In the genomic region with DNA sequence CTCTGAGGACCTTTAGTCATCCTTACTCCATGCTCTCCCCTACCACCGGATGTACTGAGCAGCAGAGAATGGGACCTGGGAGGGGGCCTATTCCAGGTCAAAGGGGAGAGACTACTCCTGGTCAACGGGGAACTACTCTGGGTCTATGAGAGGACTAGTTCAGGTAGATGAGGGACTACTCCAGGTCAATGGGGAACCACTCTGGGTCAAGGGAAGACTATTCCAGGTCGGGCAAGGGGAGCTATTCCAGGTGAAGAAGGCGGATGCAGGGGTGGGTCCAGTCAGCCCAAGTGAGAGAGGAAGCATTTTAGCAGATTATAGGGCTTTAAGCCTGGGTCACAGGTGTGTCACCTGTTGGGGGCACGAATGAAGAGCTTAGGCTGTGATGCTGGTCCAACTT, we compare ENCODE assay signal across 1 cellular context.
TF ChIP-seq lines count a peak whose summit lies in the region.

No MANE protein-coding gene starts in this region.

TF ChIP-seq in GM23338, 12 proteins besides CTCF, POLR2A, EP300 and RAD21:
- TF ChIP-seq ZNF331 (CRISPR knock-in tag; IDR thresholded peaks at IDR 0.05; ENCODE audit: low read depth) (no peak), EZH2phosphoT487 (IDR thresholded peaks at IDR 0.05; ENCODE audit: unreplicated experiment) (no peak), STAT1 (IDR thresholded peaks at IDR 0.05; ENCODE audit: unreplicated experiment) (no peak), JUNB (IDR thresholded peaks at IDR 0.05; ENCODE audit: unreplicated experiment) (no peak), EZH2 (IDR thresholded peaks at IDR 0.05; ENCODE audit: low read depth, unreplicated experiment) (no peak), NANOG (IDR thresholded peaks at IDR 0.05; ENCODE audit: borderline replicate concordance) (no peak), ETS1 (IDR thresholded peaks at IDR 0.05) (no peak), CREB1 (CRISPR knock-in tag; IDR thresholded peaks at IDR 0.05; ENCODE audit: low read depth) (no peak), POLR2AphosphoS5 (IDR thresholded peaks at IDR 0.05; ENCODE audit: low read depth) (no peak), ZNF114 (CRISPR knock-in tag; IDR thresholded peaks at IDR 0.05) (no peak), ZNF462 (CRISPR knock-in tag; IDR thresholded peaks at IDR 0.05) (no peak), REST (IDR thresholded peaks at IDR 0.05; ENCODE audit: unreplicated experiment) (no peak)
